In genomic region chr5:97840643-97841042, GRCh38 we compare ENCODE assay signal across 24 cellular contexts.
DNase-seq lines count a peak whose midpoint lies in the region; ATAC-seq and TF ChIP-seq lines count a peak whose summit lies in the region.
"Had no signal": no experiment of that assay in that cellular context is flagged by ENCODE, and none has a peak within 500 bp of the region (broad histone marks: within the 10 kb centered on the region; RNA-seq: fewer than 3 reads in every experiment).

No MANE protein-coding gene starts in this region.

- TF ChIP-seq CTCF in epithelial cell of esophagus (IDR thresholded peaks at IDR 0.05; ENCODE audit: insufficient read depth, low read depth, low read length, missing control alignments) = no peak
- no peak for TF ChIP-seq CTCF in gastroesophageal sphincter (IDR thresholded peaks at IDR 0.05)

- H3K36me3 ChIP-seq in gastroesophageal sphincter = no peaks in the 10 kb centered on the region
- H3K36me3 ChIP-seq: esophagus muscularis mucosa had no signal

- H3K27ac ChIP-seq in gastroesophageal sphincter = no peak overlapping the region
- H3K27ac ChIP-seq: 22Rv1, esophagus muscularis mucosa, skin epidermis had no signal

- peaks cover 0 to 53% (median 0%) of the 10 kb centered on the region in 3 donors for H3K4me1 ChIP-seq in gastroesophageal sphincter

- no peak for TF ChIP-seq EP300 in gastroesophageal sphincter (IDR thresholded peaks at IDR 0.05)

- DNase-seq in NOMO-1 treated with DMSO at 0.1 percent for 48 hours (lab: John Stamatoyannopoulos, UW; ENCODE audit: unreplicated experiment) (peak; percentile 19), NOMO-1 treated with dmso at 0.1 percent for 144 hours (lab: John Stamatoyannopoulos, UW; ENCODE audit: unreplicated experiment) (no peak), RKO (ENCODE audit: low spot score) (peak; percentile 15), epithelial cell of esophagus (ENCODE audit: low read depth) (peak; percentile 26), NCI-H2196 (lab: John Stamatoyannopoulos, UW; ENCODE audit: unreplicated experiment) (no peak)
- DNase-seq in activated naive CD4-positive, alpha-beta T cell treated with anti-CD3 and anti-CD28 coated beads, Interleukin-2, amount 50 U/mL, for 16 hours = no peak
- no peak for DNase-seq in activated CD8-positive, alpha-beta memory T cell treated with anti-CD3 and anti-CD28 coated beads for 24 hours
- DNase-seq: activated CD4-positive, alpha-beta T cell treated with anti-CD3 and anti-CD28 coated beads for 4 hours; effector CD4-positive, alpha-beta T cell; GDM1; H9; islet precursor cell; naive thymus-derived CD8-positive, alpha-beta T cell; NCI-H146; NCI-H82; stimulated activated CD4-positive, alpha-beta T cell treated with anti-CD3 and anti-CD28 coated beads, Interleukin-2, amount 100 ng/mL, for 48 hours; stimulated activated naive CD8-positive, alpha-beta T cell treated with anti-CD3 and anti-CD28 coated beads, Interleukin-15, amount 100 ng/mL, for 72 hours; trophoblast cell had no signal

- H3K27me3 ChIP-seq in gastroesophageal sphincter = no peaks in the 10 kb centered on the region
- H3K27me3 ChIP-seq: esophagus muscularis mucosa had no signal

- TF ChIP-seq POLR2A in gastroesophageal sphincter (IDR thresholded peaks at IDR 0.05) = no peak

- 63 to 84% methylated on average over 3 of the region's 3 CpGs for WGBS in gastroesophageal sphincter (ENCODE audit: low coverage in 1 of 2), 2 donors

- H3K9me3 ChIP-seq in gastroesophageal sphincter = no peaks in the 10 kb centered on the region
- H3K9me3 ChIP-seq: esophagus muscularis mucosa had no signal

- no peak for ATAC-seq in gastroesophageal sphincter
- ATAC-seq: HepG2; naive thymus-derived CD8-positive, alpha-beta T cell; Panc1; stimulated activated naive CD8-positive, alpha-beta T cell treated with anti-CD3 and anti-CD28 coated beads, Interleukin-15, amount 100 ng/mL, for 72 hours had no signal

- H3K4me3 ChIP-seq in epithelial cell of esophagus (ENCODE audit: low read length) (no peak overlapping the region), gastroesophageal sphincter (no peak overlapping the region)
- H3K4me3 ChIP-seq: esophagus muscularis mucosa, skin epidermis had no signal

Comparison
In these comparisons a context has a peak if more than half of its experiments do, and no peak if none do; other contexts are left out.
1. DNase-seq: peak in NOMO-1 treated with DMSO at 0.1 percent for 48 hours (single experiment), RKO (single experiment) and epithelial cell of esophagus (single experiment); none in NOMO-1 treated with dmso at 0.1 percent for 144 hours (single experiment), NCI-H2196 (single experiment), activated naive CD4-positive, alpha-beta T cell treated with anti-CD3 and anti-CD28 coated beads, Interleukin-2, amount 50 U/mL, for 16 hours (single experiment) and activated CD8-positive, alpha-beta memory T cell treated with anti-CD3 and anti-CD28 coated beads for 24 hours (single experiment).